In the genomic region with DNA sequence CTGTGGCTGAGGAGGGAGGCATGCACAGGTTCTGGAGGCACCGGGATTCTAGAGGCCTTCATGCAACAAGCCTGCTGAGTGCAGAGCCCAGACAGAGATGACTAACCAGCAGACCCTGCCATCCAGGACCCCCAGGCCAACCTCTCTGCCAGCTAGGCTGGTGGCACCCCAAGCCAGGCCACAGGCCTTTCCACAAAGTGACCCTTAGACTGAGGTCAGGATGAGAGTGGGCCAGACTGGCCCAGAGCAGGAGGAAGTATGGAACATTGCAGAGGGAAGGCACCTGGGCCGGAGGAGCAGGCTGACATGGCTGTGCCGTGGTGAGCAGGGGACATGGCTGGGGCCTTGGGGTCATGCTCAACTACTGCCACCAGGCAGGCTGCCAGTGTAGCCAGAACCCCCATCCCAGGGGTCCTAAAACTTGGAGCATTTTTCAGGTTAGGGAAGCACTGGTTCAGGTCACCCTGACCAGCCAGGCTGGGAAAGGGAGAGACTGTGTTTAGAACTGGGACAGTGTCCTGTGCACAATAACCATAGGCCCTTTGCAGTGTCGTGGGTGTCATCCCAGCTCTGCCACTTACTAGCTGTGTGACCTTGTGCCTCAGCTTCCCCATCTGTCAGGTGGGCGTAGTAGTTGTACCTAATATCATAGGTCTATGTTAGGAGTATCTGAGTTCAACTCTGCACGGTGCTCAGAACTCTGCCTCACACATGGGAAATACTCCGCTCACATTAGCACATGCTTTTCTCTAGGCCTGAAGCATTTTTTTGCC, we compare ENCODE assay signal across 11 cellular contexts. TPM values are rescaled to one million over a fixed set of nuclear protein-coding genes. Genes with fewer than 3 reads are reported as not detected.
DNase-seq lines count a peak whose midpoint lies in the region; ATAC-seq and TF ChIP-seq lines count a peak whose summit lies in the region.
"Had no signal": no experiment of that assay in that cellular context is flagged by ENCODE, and none has a peak within 500 bp of the region (broad histone marks: within the 10 kb centered on the region; RNA-seq: fewer than 3 reads in every experiment).

No MANE protein-coding gene starts in this region.

- H3K9me3 ChIP-seq in BLaER1 (no peaks in the 10 kb centered on the region), stomach (no peaks in the 10 kb centered on the region)
- H3K9me3 ChIP-seq in CD8-positive, alpha-beta T cell (ENCODE audit: low read length) = no peaks in the 10 kb centered on the region
- no peaks in the 10 kb centered on the region for H3K9me3 ChIP-seq in naive thymus-derived CD4-positive, alpha-beta T cell (ENCODE audit: control insufficient read depth in 2 of 3, low read length in 3 of 3)
- H3K9me3 ChIP-seq: SJCRH30 had no signal

- H3K4me3 Mint-ChIP-seq in CD8-positive, alpha-beta T cell = peak overlapping the region; percentile 95
- peak overlapping the region; percentile 74 for H3K4me3 Mint-ChIP-seq in activated T-helper 17 cell treated with anti-CD3 and anti-CD28 coated beads, Interleukin-2, amount 50 U/mL, for 72 hours
- H3K4me3 Mint-ChIP-seq in naive thymus-derived CD4-positive, alpha-beta T cell = peak overlapping the region; percentile 93 to 100 (median 98)

- peaks cover 76% of the 10 kb centered on the region for H3K4me1 ChIP-seq in BLaER1
- peaks cover 98% of the 10 kb centered on the region for H3K4me1 ChIP-seq in CD8-positive, alpha-beta T cell (ENCODE audit: insufficient read depth, low read length)
- peaks cover 87 to 98% of the 10 kb centered on the region in 2 donors for H3K4me1 ChIP-seq in naive thymus-derived CD4-positive, alpha-beta T cell (ENCODE audit: control insufficient read depth in 2 of 2, insufficient read depth in 2 of 2, low read length in 2 of 2)
- H3K4me1 ChIP-seq in stomach = peaks cover 15 to 47% (median 27%) of the 10 kb centered on the region in 4 donors
- H3K4me1 ChIP-seq: SJCRH30 had no signal

- no peak for ATAC-seq in CD8-positive, alpha-beta T cell
- ATAC-seq in activated T-helper 17 cell treated with anti-CD3 and anti-CD28 coated beads, Interleukin-2, amount 50 U/mL, for 72 hours (replicated peaks) = no peak
- ATAC-seq in naive thymus-derived CD4-positive, alpha-beta T cell = no peak

- H3K4me3 ChIP-seq in BLaER1 (no peak overlapping the region), stomach (no peak overlapping the region)
- H3K4me3 ChIP-seq in CD8-positive, alpha-beta T cell (ENCODE audit: low read depth, low read length) = peak overlapping the region; percentile 43
- peak overlapping the region; percentile 86 for H3K4me3 ChIP-seq in naive thymus-derived CD4-positive, alpha-beta T cell (ENCODE audit: low read length)
- H3K4me3 ChIP-seq: SJCRH30 had no signal

- CTCF ChIA-PET in CD8-positive, alpha-beta T cell (lab: Charles Lee) = interaction anchor here (2.2 to 29.2 kb wide), 2 partner anchors 89 to 157 kb away, joined by 5 to 773 read pairs; no protein-coding TSS in a partner anchor
- CTCF ChIA-PET in naive thymus-derived CD4-positive, alpha-beta T cell (lab: Charles Lee) = interaction anchor here (0.6 to 28.5 kb wide), 5 partner anchors 14 to 455 kb away, joined by 3 to 394 read pairs (median 5); partner anchors contain the start of gene TCF7

- peaks cover 95% of the 10 kb centered on the region for H3K4me1 Mint-ChIP-seq in CD8-positive, alpha-beta T cell (ENCODE audit: low read depth)
- peaks cover 71% of the 10 kb centered on the region for H3K4me1 Mint-ChIP-seq in activated T-helper 17 cell treated with anti-CD3 and anti-CD28 coated beads, Interleukin-2, amount 50 U/mL, for 72 hours
- H3K4me1 Mint-ChIP-seq in naive thymus-derived CD4-positive, alpha-beta T cell = peaks cover 53 to 100% (median 90%) of the 10 kb centered on the region in 7 donors

- H3K27ac Mint-ChIP-seq in CD8-positive, alpha-beta T cell = peak overlapping the region; percentile 96
- peak overlapping the region; percentile 74 for H3K27ac Mint-ChIP-seq in activated T-helper 17 cell treated with anti-CD3 and anti-CD28 coated beads, Interleukin-2, amount 50 U/mL, for 72 hours
- peak overlapping the region; percentile 90 to 99 (median 98) for H3K27ac Mint-ChIP-seq in naive thymus-derived CD4-positive, alpha-beta T cell

- H3K27ac ChIP-seq in BLaER1 (no peak overlapping the region), stomach (no peak overlapping the region)
- H3K27ac ChIP-seq in CD8-positive, alpha-beta T cell (ENCODE audit: low read depth, low read length) = peak overlapping the region; percentile 61
- peak overlapping the region; percentile 97 for H3K27ac ChIP-seq in naive thymus-derived CD4-positive, alpha-beta T cell (ENCODE audit: low read depth, low read length)
- H3K27ac ChIP-seq: SJCRH30 had no signal

- intact Hi-C loops in CD8-positive, alpha-beta T cell (cut with DNase I, micrococcal nuclease) = loop anchor here (1.0 to 2.0 kb wide), 5 partner anchors 9 to 45 kb away; partner anchors contain the start of gene TCF7 (in 1 of the 2)
- intact Hi-C loops in naive thymus-derived CD4-positive, alpha-beta T cell (cut with micrococcal nuclease) = loop anchor here (1.0 kb wide), 6 partner anchors 7 to 44 kb away; partner anchors contain the start of gene TCF7 (in 2 of the 2)
- intact Hi-C loops in stomach (cut with DNase I; ENCODE audit: low total_unique reads) = no loop called here

- DNase-seq in CD8-positive, alpha-beta T cell = peak in 1 of 7 experiments; percentile 25
- no peak for DNase-seq in naive thymus-derived CD4-positive, alpha-beta T cell
- DNase-seq in DMS53 (lab: John Stamatoyannopoulos, UW) = no peak
- no peak for DNase-seq in hippocampal formation (lab: John Stamatoyannopoulos, UW)
- no peak for DNase-seq in stomach
- no peak for DNase-seq in D341Med (ENCODE audit: low spot score)
- DNase-seq: kidney glomerular epithelial cell, NCI-H2107, SJCRH30 had no signal

- H3K9me3 Mint-ChIP-seq in CD8-positive, alpha-beta T cell = no peaks in the 10 kb centered on the region
- no peaks in the 10 kb centered on the region for H3K9me3 Mint-ChIP-seq in activated T-helper 17 cell treated with anti-CD3 and anti-CD28 coated beads, Interleukin-2, amount 50 U/mL, for 72 hours
- H3K9me3 Mint-ChIP-seq in naive thymus-derived CD4-positive, alpha-beta T cell = peaks cover 0 to 3% (median 0%) of the 10 kb centered on the region in 11 donors

- POLR2A ChIA-PET in CD8-positive, alpha-beta T cell (lab: Charles Lee) = interaction anchor here (1.5 to 2.1 kb wide), 2 partner anchors 45 to 92 kb away, joined by 7 read pairs; partner anchors contain the start of gene SKP1
- POLR2A ChIA-PET in naive thymus-derived CD4-positive, alpha-beta T cell (lab: Charles Lee) = interaction anchor here (0.6 to 48.2 kb wide), 4 partner anchors 59 to 163 kb away, joined by 3 to 1333 read pairs (median 17); partner anchors contain the start of gene C5orf15

- TF ChIP-seq CTCF in CD8-positive, alpha-beta T cell (IDR thresholded peaks at IDR 0.05) = no peak
- TF ChIP-seq CTCF in stomach (IDR thresholded peaks at IDR 0.05) = no peak

- H3K27me3 Mint-ChIP-seq in CD8-positive, alpha-beta T cell (ENCODE audit: low read depth) = no peaks in the 10 kb centered on the region
- H3K27me3 Mint-ChIP-seq in activated T-helper 17 cell treated with anti-CD3 and anti-CD28 coated beads, Interleukin-2, amount 50 U/mL, for 72 hours = peaks cover 4% of the 10 kb centered on the region
- peaks cover 0 to 2% (median 0%) of the 10 kb centered on the region in 5 donors for H3K27me3 Mint-ChIP-seq in naive thymus-derived CD4-positive, alpha-beta T cell

- TF ChIP-seq POLR2A in stomach (IDR thresholded peaks at IDR 0.05) = no peak

- H3K9ac ChIP-seq in BLaER1 = peak overlapping the region; percentile 18; the same call in 1 of the 2 replicates

- H4K20me1 ChIP-seq in BLaER1 = peaks cover 100% of the 10 kb centered on the region

- TF ChIP-seq EP300 in stomach (IDR thresholded peaks at IDR 0.05) = no peak

- H3K36me3 Mint-ChIP-seq in CD8-positive, alpha-beta T cell = peaks cover 87% of the 10 kb centered on the region
- peaks cover 85% of the 10 kb centered on the region for H3K36me3 Mint-ChIP-seq in activated T-helper 17 cell treated with anti-CD3 and anti-CD28 coated beads, Interleukin-2, amount 50 U/mL, for 72 hours (ENCODE audit: low read depth)
- H3K36me3 Mint-ChIP-seq in naive thymus-derived CD4-positive, alpha-beta T cell = peaks cover 18 to 77% (median 54%) of the 10 kb centered on the region in 5 donors

- peaks cover 82% of the 10 kb centered on the region for H3K36me3 ChIP-seq in BLaER1
- H3K36me3 ChIP-seq in CD8-positive, alpha-beta T cell (ENCODE audit: insufficient read depth, low read length) = peaks cover 70% of the 10 kb centered on the region
- peaks cover 17 to 90% (median 46%) of the 10 kb centered on the region in 3 experiments for H3K36me3 ChIP-seq in naive thymus-derived CD4-positive, alpha-beta T cell (ENCODE audit: control insufficient read depth in 2 of 3, insufficient read depth in 3 of 3, low read length in 3 of 3)
- peaks cover 12 to 78% (median 64%) of the 10 kb centered on the region in 4 donors for H3K36me3 ChIP-seq in stomach

- H3K27me3 ChIP-seq in BLaER1 (no peaks in the 10 kb centered on the region), stomach (no peaks in the 10 kb centered on the region)
- no peaks in the 10 kb centered on the region for H3K27me3 ChIP-seq in CD8-positive, alpha-beta T cell (ENCODE audit: insufficient read depth, low read length)
- no peaks in the 10 kb centered on the region for H3K27me3 ChIP-seq in naive thymus-derived CD4-positive, alpha-beta T cell (ENCODE audit: control insufficient read depth in 2 of 2, insufficient read depth in 2 of 2, low read length in 2 of 2)
- H3K27me3 ChIP-seq: SJCRH30 had no signal

- WGBS in stomach, 5 donors = 84 to 93% (median 91%) methylated on average over 6 to 7 of the region's 7 CpGs

- peak overlapping the region; percentile 71 for H3K4me2 ChIP-seq in BLaER1

RNA-seq across cellular contexts. Expression of gene TCF7, which starts 17.3 kb away (rescaled TPM):
- total RNA-seq in CD8-positive, alpha-beta T cell = 100 to 1,000 TPM; 517 to 538 TPM
- total RNA-seq in activated T-helper 17 cell treated with anti-CD3 and anti-CD28 coated beads, Interleukin-2, amount 50 U/mL, for 72 hours = 10 to 100 TPM in 1 of 2 donors, 1 to 10 TPM in 1; 5.9 to 42.2 TPM
- 1,000 to 10,000 TPM in 2 of 5 experiments, 100 to 1,000 TPM in 3; 203 to 1,066 (median 643) TPM for total RNA-seq in naive thymus-derived CD4-positive, alpha-beta T cell
- 100 to 1,000 TPM; 356 to 560 TPM for polyA plus RNA-seq in naive thymus-derived CD4-positive, alpha-beta T cell
- total RNA-seq in stomach = 10 to 100 TPM in 1 of 5 donors, 1 to 10 TPM in 3, not detected in 1; 4.6 to 13.3 (median 7.6) TPM
- polyA plus RNA-seq in stomach = 1 to 10 TPM; 3.7 to 8.0 (median 5.0) TPM

RNA-seq across cellular contexts. Expression of gene SKP1, which starts 45.0 kb away (rescaled TPM):
- 100 to 1,000 TPM; 290 to 301 TPM for total RNA-seq in CD8-positive, alpha-beta T cell
- total RNA-seq in activated T-helper 17 cell treated with anti-CD3 and anti-CD28 coated beads, Interleukin-2, amount 50 U/mL, for 72 hours = 100 to 1,000 TPM; 152 to 209 TPM
- 100 to 1,000 TPM; 224 to 287 (median 268) TPM for total RNA-seq in naive thymus-derived CD4-positive, alpha-beta T cell
- 1,000 to 10,000 TPM; 1,257 to 1,361 TPM for polyA plus RNA-seq in naive thymus-derived CD4-positive, alpha-beta T cell
- total RNA-seq in stomach = 100 to 1,000 TPM in 3 of 5 donors, 10 to 100 TPM in 2; 18.1 to 163 (median 126) TPM
- polyA plus RNA-seq in stomach = 100 to 1,000 TPM; 233 to 590 (median 480) TPM

Comparison
In these comparisons a context has a peak if more than half of its experiments do, and no peak if none do; other contexts are left out.
1. H3K27ac ChIP-seq: peak in CD8-positive, alpha-beta T cell (single experiment) and naive thymus-derived CD4-positive, alpha-beta T cell (single experiment); none in BLaER1 (single experiment) and stomach (0 of 5).
2. H3K4me3 ChIP-seq: peak in CD8-positive, alpha-beta T cell (single experiment) and naive thymus-derived CD4-positive, alpha-beta T cell (single experiment); none in BLaER1 (single experiment) and stomach (0 of 4).
3. RNA of gene TCF7, which starts 17.3 kb away (total RNA-seq): 203 to 1,066 TPM in naive thymus-derived CD4-positive, alpha-beta T cell and 517 to 538 TPM in CD8-positive, alpha-beta T cell; 5.9 to 42.2 TPM in activated T-helper 17 cell treated with anti-CD3 and anti-CD28 coated beads, Interleukin-2, amount 50 U/mL, for 72 hours and 4.6 to 13.3 TPM in stomach; every median in the first group is over 4 times any median in the second.
4. Peak in every context shown above with its lines, with median percentiles within 50 percentile points of each other: H3K27ac Mint-ChIP-seq and H3K4me3 Mint-ChIP-seq.